11 cellular contexts compared by ENCODE assay signal in the genomic region with DNA sequence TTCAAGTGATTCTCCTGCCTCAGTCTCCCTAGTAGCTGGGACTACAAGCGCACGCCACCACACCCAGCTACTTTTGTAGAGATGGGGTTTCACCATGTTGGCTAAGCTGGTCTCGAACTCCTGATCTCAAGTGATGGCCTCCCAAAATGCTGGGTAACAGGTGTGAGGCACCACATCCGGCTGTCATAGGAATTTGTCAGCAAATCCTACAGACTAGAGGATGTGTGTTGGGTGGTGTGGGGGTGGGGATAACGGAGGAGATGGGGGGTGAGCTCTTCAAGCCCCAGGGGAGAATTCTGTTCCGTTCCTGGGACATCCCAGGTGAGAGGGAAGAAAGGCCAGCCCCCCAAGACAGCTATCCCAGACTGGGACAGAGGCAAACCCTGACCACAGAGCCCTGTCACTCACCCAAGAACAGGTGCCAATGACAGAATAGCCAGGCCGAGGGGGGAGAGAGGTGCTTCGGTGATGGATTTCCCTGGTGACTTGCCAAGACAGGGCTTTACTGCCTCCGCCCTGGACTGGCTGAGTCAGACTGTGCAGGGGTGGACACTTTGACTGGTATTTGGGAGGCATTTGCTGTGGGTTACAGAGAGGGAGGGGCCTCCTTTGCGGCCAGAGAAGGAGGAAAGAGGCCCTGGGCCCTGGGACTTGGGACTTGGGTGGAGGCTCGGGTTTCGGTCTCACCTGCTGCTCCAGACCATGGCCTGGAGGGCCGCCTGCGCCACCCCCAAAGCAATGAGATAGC. TPM values are rescaled to one million over a fixed set of nuclear protein-coding genes. Genes with fewer than 3 reads are reported as not detected.
A peak's percentile ranks its signal among the peaks of the same experiment; 100 is the strongest.
DNase-seq lines count a peak whose midpoint lies in the region; ATAC-seq and TF ChIP-seq lines count a peak whose summit lies in the region.
"Had no signal": no experiment of that assay in that cellular context is flagged by ENCODE, and none has a peak within 500 bp of the region (broad histone marks: within the 10 kb centered on the region; RNA-seq: fewer than 3 reads in every experiment).

No MANE protein-coding gene starts in this region.

- H3K9me3 Mint-ChIP-seq in endothelial cell (ENCODE audit: unreplicated experiment), result peaks cover 8% of the 10 kb centered on the region
- H3K9me3 Mint-ChIP-seq: activated naive CD8-positive, alpha-beta T cell treated with anti-CD3 and anti-CD28 coated beads, Interleukin-2, amount 10 ng/mL, durations not matched to agents 7 days and 5 days had no signal

- H3K9ac ChIP-seq in mucosa of rectum (ENCODE audit: low read depth in 1 of 2, low read length in 2 of 2), result peak overlapping the region in 1 of 2 donors; percentile 45

- H3K4me1 Mint-ChIP-seq in endothelial cell (ENCODE audit: unreplicated experiment), result peaks cover 9% of the 10 kb centered on the region

- H3K27ac ChIP-seq in mucosa of rectum (ENCODE audit: low read depth in 2 of 2, low read length in 2 of 2), result peak overlapping the region; percentile 52 to 95
- H3K27ac ChIP-seq: thyroid gland had no signal

- in situ Hi-C loops in Caki2 (cut with HindIII; ENCODE audit: low pct_unique_long_range_greater_than_20kb, low sequenced_read_pairs) (no loop called here), astrocyte of the spinal cord (cut with HindIII; ENCODE audit: low sequenced_read_pairs) (no loop called here)

- H3K27ac Mint-ChIP-seq in endothelial cell (ENCODE audit: unreplicated experiment), result no peak overlapping the region

- DNase-seq in Caki2 (ENCODE audit: low read depth) (peak; percentile 82), astrocyte of the spinal cord (ENCODE audit: low read depth, low spot score) (peak; percentile 36), endothelial cell (ENCODE audit: low spot score) (no peak)
- DNase-seq: activated naive CD8-positive, alpha-beta T cell treated with anti-CD3 and anti-CD28 coated beads, Interleukin-2, amount 10 ng/mL, durations not matched to agents 7 days and 5 days; NCI-H187; thyroid gland had no signal

- TF ChIP-seq RAD21 in Ishikawa (IDR thresholded peaks at IDR 0.05; ENCODE audit: low read depth), result 0 out of 2 replicates have a peak, but pooled peaks have one; percentile 17

- peaks cover 11% of the 10 kb centered on the region for H3K36me3 Mint-ChIP-seq in endothelial cell (ENCODE audit: low read depth, unreplicated experiment)

- ATAC-seq in GM21528 (IDR thresholded peaks at IDR 0.05; ENCODE audit: low FRiP score, unreplicated experiment), result no peak
- ATAC-seq in GM21423 (IDR thresholded peaks at IDR 0.05; ENCODE audit: unreplicated experiment), result no peak
- no peak for ATAC-seq in GM18909 (IDR thresholded peaks at IDR 0.05; ENCODE audit: poor library complexity, unreplicated experiment)

- TF ChIP-seq CTCF in astrocyte of the spinal cord (IDR thresholded peaks at IDR 0.05; ENCODE audit: low read depth, low read length) (no peak), endothelial cell (IDR thresholded peaks at IDR 0.05; ENCODE audit: unreplicated experiment) (no peak)

- H3K9me3 ChIP-seq in mucosa of rectum (ENCODE audit: control insufficient read depth in 2 of 2, low read length in 2 of 2), result no peaks in the 10 kb centered on the region
- H3K9me3 ChIP-seq: thyroid gland had no signal

- no peaks in the 10 kb centered on the region for H3K36me3 ChIP-seq in mucosa of rectum (ENCODE audit: control insufficient read depth in 2 of 2, insufficient read depth in 2 of 2, low read length in 2 of 2)
- H3K36me3 ChIP-seq: thyroid gland had no signal

- peaks cover 0 to 2% of the 10 kb centered on the region in 2 donors for H3K27me3 ChIP-seq in mucosa of rectum (ENCODE audit: control insufficient read depth in 2 of 2, insufficient read depth in 2 of 2, low read length in 2 of 2)
- H3K27me3 ChIP-seq: thyroid gland had no signal

- 0 out of 2 replicates have a peak, but pooled peaks have one; percentile 23 for TF ChIP-seq EP300 in Ishikawa (IDR thresholded peaks at IDR 0.05; ENCODE audit: borderline replicate concordance)

- H3K4me3 Mint-ChIP-seq in endothelial cell (ENCODE audit: unreplicated experiment), result no peak overlapping the region
- H3K4me3 Mint-ChIP-seq: activated naive CD8-positive, alpha-beta T cell treated with anti-CD3 and anti-CD28 coated beads, Interleukin-2, amount 10 ng/mL, durations not matched to agents 7 days and 5 days had no signal

- H3K4me3 ChIP-seq in astrocyte of the spinal cord (ENCODE audit: low read depth, low read length), result no peak overlapping the region
- peak overlapping the region; percentile 6 to 31 for H3K4me3 ChIP-seq in mucosa of rectum (ENCODE audit: low read length in 2 of 2)
- H3K4me3 ChIP-seq: thyroid gland had no signal

- peaks cover 23% of the 10 kb centered on the region for H3K27me3 Mint-ChIP-seq in endothelial cell (ENCODE audit: unreplicated experiment)

- H3K4me1 ChIP-seq in mucosa of rectum (ENCODE audit: control insufficient read depth in 2 of 2, insufficient read depth in 2 of 2, low read length in 2 of 2), result peaks cover 21 to 32% of the 10 kb centered on the region in 2 donors

TF ChIP-seq in Ishikawa, 13 proteins besides CTCF, POLR2A, EP300 and RAD21:
- no peak for TF ChIP-seq FOXM1 (IDR thresholded peaks at IDR 0.05; ENCODE audit: borderline replicate concordance, low read depth)
- 0 out of 2 replicates have a peak, but pooled peaks have one; percentile 19 for TF ChIP-seq ZBTB7A (IDR thresholded peaks at IDR 0.05; ENCODE audit: low read depth)
- TF ChIP-seq TEAD4 (IDR thresholded peaks at IDR 0.05), result peak; percentile 69
- TF ChIP-seq, protein P1, sequence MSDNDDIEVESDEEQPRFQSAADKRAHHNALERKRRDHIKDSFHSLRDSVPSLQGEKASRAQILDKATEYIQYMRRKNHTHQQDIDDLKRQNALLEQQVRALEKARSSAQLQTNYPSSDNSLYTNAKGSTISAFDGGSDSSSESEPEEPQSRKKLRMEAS (IDR thresholded peaks at IDR 0.05), result peak; percentile 32; the same call in 1 of the 2 replicates
- TF ChIP-seq CEBPB (IDR thresholded peaks at IDR 0.05), result no peak
- no peak for TF ChIP-seq YY1 (IDR thresholded peaks at IDR 0.05; ENCODE audit: low read depth)
- TF ChIP-seq TCF12 (IDR thresholded peaks at IDR 0.05; ENCODE audit: low read depth), result peak; percentile 65; the same call in 1 of the 2 replicates
- TF ChIP-seq, protein P2, sequence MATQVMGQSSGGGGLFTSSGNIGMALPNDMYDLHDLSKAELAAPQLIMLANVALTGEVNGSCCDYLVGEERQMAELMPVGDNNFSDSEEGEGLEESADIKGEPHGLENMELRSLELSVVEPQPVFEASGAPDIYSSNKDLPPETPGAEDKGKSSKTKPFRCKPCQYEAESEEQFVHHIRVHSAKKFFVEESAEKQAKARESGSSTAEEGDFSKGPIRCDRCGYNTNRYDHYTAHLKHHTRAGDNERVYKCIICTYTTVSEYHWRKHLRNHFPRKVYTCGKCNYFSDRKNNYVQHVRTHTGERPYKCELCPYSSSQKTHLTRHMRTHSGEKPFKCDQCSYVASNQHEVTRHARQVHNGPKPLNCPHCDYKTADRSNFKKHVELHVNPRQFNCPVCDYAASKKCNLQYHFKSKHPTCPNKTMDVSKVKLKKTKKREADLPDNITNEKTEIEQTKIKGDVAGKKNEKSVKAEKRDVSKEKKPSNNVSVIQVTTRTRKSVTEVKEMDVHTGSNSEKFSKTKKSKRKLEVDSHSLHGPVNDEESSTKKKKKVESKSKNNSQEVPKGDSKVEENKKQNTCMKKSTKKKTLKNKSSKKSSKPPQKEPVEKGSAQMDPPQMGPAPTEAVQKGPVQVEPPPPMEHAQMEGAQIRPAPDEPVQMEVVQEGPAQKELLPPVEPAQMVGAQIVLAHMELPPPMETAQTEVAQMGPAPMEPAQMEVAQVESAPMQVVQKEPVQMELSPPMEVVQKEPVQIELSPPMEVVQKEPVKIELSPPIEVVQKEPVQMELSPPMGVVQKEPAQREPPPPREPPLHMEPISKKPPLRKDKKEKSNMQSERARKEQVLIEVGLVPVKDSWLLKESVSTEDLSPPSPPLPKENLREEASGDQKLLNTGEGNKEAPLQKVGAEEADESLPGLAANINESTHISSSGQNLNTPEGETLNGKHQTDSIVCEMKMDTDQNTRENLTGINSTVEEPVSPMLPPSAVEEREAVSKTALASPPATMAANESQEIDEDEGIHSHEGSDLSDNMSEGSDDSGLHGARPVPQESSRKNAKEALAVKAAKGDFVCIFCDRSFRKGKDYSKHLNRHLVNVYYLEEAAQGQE (IDR thresholded peaks at IDR 0.05; ENCODE audit: low read depth), result no peak
- TF ChIP-seq NFIC (IDR thresholded peaks at IDR 0.05), result peak; percentile 79
- 0 out of 2 replicates have a peak, but pooled peaks have one; percentile 18 for TF ChIP-seq TAF1 (IDR thresholded peaks at IDR 0.05; ENCODE audit: low read depth)
- TF ChIP-seq CREB1 (IDR thresholded peaks at IDR 0.05; ENCODE audit: low read depth), result no peak
- peak; percentile 50; the same call in 1 of the 2 replicates for TF ChIP-seq EGR1 (IDR thresholded peaks at IDR 0.05)
- TF ChIP-seq, protein P3, sequence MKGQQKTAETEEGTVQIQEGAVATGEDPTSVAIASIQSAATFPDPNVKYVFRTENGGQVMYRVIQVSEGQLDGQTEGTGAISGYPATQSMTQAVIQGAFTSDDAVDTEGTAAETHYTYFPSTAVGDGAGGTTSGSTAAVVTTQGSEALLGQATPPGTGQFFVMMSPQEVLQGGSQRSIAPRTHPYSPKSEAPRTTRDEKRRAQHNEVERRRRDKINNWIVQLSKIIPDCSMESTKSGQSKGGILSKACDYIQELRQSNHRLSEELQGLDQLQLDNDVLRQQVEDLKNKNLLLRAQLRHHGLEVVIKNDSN (IDR thresholded peaks at IDR 0.05), result 0 out of 2 replicates have a peak, but pooled peaks have one; percentile 46

RNA-seq across cellular contexts. Expression of a gene that starts 4.7 kb away (rescaled TPM):
- total RNA-seq in Caki2 (2014; rRNA removed; shearing (Covaris generic); ENCODE audit: low replicate concordance), result 21.5 and 24.1 TPM in 2 replicates
- total RNA-seq in endothelial cell (ENCODE audit: unreplicated experiment), result 24.6 TPM

RNA-seq across cellular contexts. Expression of a gene that starts 8.0 kb away (rescaled TPM):
- total RNA-seq in Caki2 (2014; rRNA removed; shearing (Covaris generic); ENCODE audit: low replicate concordance), result 58.2 and 62.1 TPM in 2 replicates
- 13.5 TPM for total RNA-seq in endothelial cell (ENCODE audit: unreplicated experiment)

RNA-seq across cellular contexts. Expression of a gene that starts 32.9 kb away (rescaled TPM):
- not detected in 2 replicates for total RNA-seq in Caki2 (2014; rRNA removed; shearing (Covaris generic); ENCODE audit: low replicate concordance)
- 1.2 TPM for total RNA-seq in endothelial cell (ENCODE audit: unreplicated experiment)

RNA-seq across cellular contexts. Expression of a gene that starts 46.5 kb away (rescaled TPM):
- 40.3 and 63.4 TPM in 2 replicates for total RNA-seq in Caki2 (2014; rRNA removed; shearing (Covaris generic); ENCODE audit: low replicate concordance)
- 136 TPM for total RNA-seq in endothelial cell (ENCODE audit: unreplicated experiment)
